Comparison of ENCODE assay signal across 10 cellular contexts in genomic region chr4:5887361-5888221, GRCh38. TPM values are rescaled to one million over a fixed set of nuclear protein-coding genes. Genes with fewer than 3 reads are reported as not detected.
DNase-seq lines count a peak whose midpoint lies in the region; ATAC-seq, FAIRE-seq and TF ChIP-seq lines count a peak whose summit lies in the region.
"Had no signal": no experiment of that assay in that cellular context is flagged by ENCODE, and none has a peak within 500 bp of the region (broad histone marks: within the 10 kb centered on the region; RNA-seq: fewer than 3 reads in every experiment).

No MANE protein-coding gene starts in this region.

- no peak overlapping the region for H2BK5ac ChIP-seq in IMR-90 (ENCODE audit: low read depth, low read length, poor library complexity, severe bottlenecking)

- H4K20me1 ChIP-seq in IMR-90 (ENCODE audit: insufficient read depth, low read length) (no peaks in the 10 kb centered on the region; the same call in none of the 2 replicates), astrocyte (ENCODE audit: insufficient read depth, low read length) (peaks cover 41% of the 10 kb centered on the region)

- no peak overlapping the region for H2BK15ac ChIP-seq in IMR-90 (ENCODE audit: low read depth, low read length)

- intact Hi-C loops in IMR-90 (cut with micrococcal nuclease): loop anchor here (5.0 kb wide), 1 partner anchor 180 kb away; the partner anchor contains the start of gene EVC2
- intact Hi-C loops in activated CD8-positive, alpha-beta T cell treated with anti-CD3 and anti-CD28 coated beads for 36 hours (cut with micrococcal nuclease): no loop called here

- H2AK5ac ChIP-seq in IMR-90 (ENCODE audit: low read depth, low read length): no peak overlapping the region

- H3K9me3 Mint-ChIP-seq in astrocyte (ENCODE audit: unreplicated experiment): no peaks in the 10 kb centered on the region
- peaks cover 8% of the 10 kb centered on the region for H3K9me3 Mint-ChIP-seq in stimulated activated memory B cell treated with anti-CD40 and anti-IgM and Interleukin-4, amounts not matched to agents 10 μg/mL and 1 μg/mL and 100 μg/mL, for 72 hours
- H3K9me3 Mint-ChIP-seq in activated CD8-positive, alpha-beta T cell treated with anti-CD3 and anti-CD28 coated beads for 36 hours: no peaks in the 10 kb centered on the region

- no peak overlapping the region for H4K5ac ChIP-seq in IMR-90 (ENCODE audit: low read depth, low read length)

- H3K9ac ChIP-seq in IMR-90 (ENCODE audit: low read depth, low read length) (no peak overlapping the region; the same call in 1 of the 2 replicates), astrocyte (ENCODE audit: low read length) (peak overlapping the region; percentile 66)

- peaks cover 25% of the 10 kb centered on the region for H3K27me3 Mint-ChIP-seq in astrocyte (ENCODE audit: low read depth, unreplicated experiment)
- peaks cover 73% of the 10 kb centered on the region for H3K27me3 Mint-ChIP-seq in stimulated activated memory B cell treated with anti-CD40 and anti-IgM and Interleukin-4, amounts not matched to agents 10 μg/mL and 1 μg/mL and 100 μg/mL, for 72 hours
- peaks cover 60% of the 10 kb centered on the region for H3K27me3 Mint-ChIP-seq in activated CD8-positive, alpha-beta T cell treated with anti-CD3 and anti-CD28 coated beads for 36 hours

- DNase-seq in IMR-90 (no peak), astrocyte (ENCODE audit: low read depth) (no peak), GM13976 (ENCODE audit: low spot score) (no peak), NOMO-1 treated with DMSO at 0.1 percent for 48 hours (lab: John Stamatoyannopoulos, UW; ENCODE audit: unreplicated experiment) (no peak)
- DNase-seq in activated CD8-positive, alpha-beta T cell treated with anti-CD3 and anti-CD28 coated beads for 36 hours: no peak
- no peak for DNase-seq in activated CD4-positive, CD25-positive, alpha-beta regulatory T cell (lab: John Stamatoyannopoulos, UW)
- DNase-seq: T-helper 1 cell had no signal

- no peak overlapping the region for H3K23ac ChIP-seq in IMR-90 (ENCODE audit: low read depth, low read length)

- H3K27ac ChIP-seq in IMR-90 (ENCODE audit: insufficient read depth, low read length) (no peak overlapping the region), astrocyte (ENCODE audit: low read depth, low read length) (no peak overlapping the region), layer of hippocampus (ENCODE audit: low read depth, low read length) (peak overlapping the region; percentile 10)

- H3K79me2 ChIP-seq in astrocyte (ENCODE audit: insufficient read depth, low read length): peaks cover 44% of the 10 kb centered on the region

- FAIRE-seq in astrocyte (lab: Jason Lieb, UNC): no peak

- H2AFZ ChIP-seq in IMR-90 (replicated peaks; ENCODE audit: low read length, poor library complexity): peak overlapping the region; percentile 64
- peak overlapping the region; percentile 71 for H2AFZ ChIP-seq in astrocyte (ENCODE audit: low read depth, low read length)

- no peak overlapping the region for H3K18ac ChIP-seq in IMR-90 (ENCODE audit: low read depth, low read length)

- CTCF ChIA-PET in IMR-90 (lab: Yijun Ruan, JAX): no interaction called here
- CTCF ChIA-PET in activated CD8-positive, alpha-beta T cell treated with anti-CD3 and anti-CD28 coated beads for 36 hours (lab: Charles Lee): no interaction called here

- no peak overlapping the region for H4K8ac ChIP-seq in IMR-90 (ENCODE audit: low read depth in 2 of 2, low read length in 2 of 2)

- dilution Hi-C loops in IMR-90 (cut with HindIII; ENCODE audit: low sequenced_read_pairs, unreplicated experiment): no loop called here

- no peaks in the 10 kb centered on the region for H3K9me1 ChIP-seq in IMR-90 (ENCODE audit: insufficient read depth, low read length)

- H3K4ac ChIP-seq in IMR-90 (ENCODE audit: low read depth, low read length): no peak overlapping the region

- H3K79me1 ChIP-seq in IMR-90 (ENCODE audit: low read depth in 1 of 2, low read length in 2 of 2): no peaks in the 10 kb centered on the region

- TF ChIP-seq CTCF in IMR-90 (conservative IDR thresholded peaks at IDR 0.05; ENCODE audit: low read depth, low read length) (no peak), astrocyte (IDR thresholded peaks at IDR 0.05; ENCODE audit: insufficient read depth, low read depth, low read length) (no peak), GM13976 (IDR thresholded peaks at IDR 0.05; ENCODE audit: borderline replicate concordance, control extremely low read depth, extremely low read depth, insufficient read depth, missing control alignments) (no peak)
- TF ChIP-seq CTCF in activated CD8-positive, alpha-beta T cell treated with anti-CD3 and anti-CD28 coated beads for 36 hours (IDR thresholded peaks at IDR 0.05): no peak

- H3K36me3 ChIP-seq in IMR-90 (ENCODE audit: control insufficient read depth, insufficient read depth, low read length) (no peaks in the 10 kb centered on the region), astrocyte (ENCODE audit: insufficient read depth, low read length) (no peaks in the 10 kb centered on the region)

- peak overlapping the region; percentile 90 for H3K4me3 Mint-ChIP-seq in astrocyte (ENCODE audit: unreplicated experiment)
- H3K4me3 Mint-ChIP-seq in stimulated activated memory B cell treated with anti-CD40 and anti-IgM and Interleukin-4, amounts not matched to agents 10 μg/mL and 1 μg/mL and 100 μg/mL, for 72 hours: no peak overlapping the region
- H3K4me3 Mint-ChIP-seq in activated CD8-positive, alpha-beta T cell treated with anti-CD3 and anti-CD28 coated beads for 36 hours: no peak overlapping the region
- H3K4me3 Mint-ChIP-seq: activated naive CD8-positive, alpha-beta T cell had no signal

- BruUV-seq in IMR-90 (replicated peaks; lab: Mats Ljungman, UMichigan): no TSS peak

- peak; percentile 39 for ATAC-seq in IMR-90 (ENCODE audit: low read depth)
- ATAC-seq in stimulated activated memory B cell treated with anti-CD40 and anti-IgM and Interleukin-4, amounts not matched to agents 10 μg/mL and 1 μg/mL and 100 μg/mL, for 72 hours: peak; percentile 37
- no peak for ATAC-seq in activated CD8-positive, alpha-beta T cell treated with anti-CD3 and anti-CD28 coated beads for 36 hours

- peaks cover 2% of the 10 kb centered on the region for H3K36me3 Mint-ChIP-seq in astrocyte (ENCODE audit: low read depth, unreplicated experiment)
- peaks cover 5% of the 10 kb centered on the region for H3K36me3 Mint-ChIP-seq in stimulated activated memory B cell treated with anti-CD40 and anti-IgM and Interleukin-4, amounts not matched to agents 10 μg/mL and 1 μg/mL and 100 μg/mL, for 72 hours
- no peaks in the 10 kb centered on the region for H3K36me3 Mint-ChIP-seq in activated CD8-positive, alpha-beta T cell treated with anti-CD3 and anti-CD28 coated beads for 36 hours (ENCODE audit: low read depth)
- H3K36me3 Mint-ChIP-seq: activated naive CD8-positive, alpha-beta T cell had no signal

- H3K4me1 ChIP-seq in IMR-90 (ENCODE audit: control insufficient read depth, insufficient read depth, low read length): no peaks in the 10 kb centered on the region
- H3K4me1 ChIP-seq in astrocyte (ENCODE audit: insufficient read depth, low read length): peaks cover 10% of the 10 kb centered on the region

- 6% methylated on average over 9 of the region's 70 CpGs; no CpG with 5 or more reads in 1 of the 2 experiments for WGBS in IMR-90 (ENCODE audit: extremely low coverage in 2 of 2, insufficient read length in 1 of 2), 2 experiments

- TF ChIP-seq RAD21 in IMR-90 (IDR thresholded peaks at IDR 0.05; ENCODE audit: low read length): no peak

- H3K27me3 ChIP-seq in IMR-90 (ENCODE audit: control insufficient read depth, insufficient read depth, low read length) (peaks cover 43% of the 10 kb centered on the region), astrocyte (ENCODE audit: insufficient read depth, low read length) (peaks cover 37% of the 10 kb centered on the region), layer of hippocampus (ENCODE audit: control insufficient read depth, insufficient read depth, low read length) (peaks cover 33% of the 10 kb centered on the region)

- H2AK9ac ChIP-seq in IMR-90 (replicated peaks; ENCODE audit: low read depth, low read length, poor library complexity): peak overlapping the region; percentile 7

- POLR2A ChIA-PET in IMR-90 (lab: Charles Lee; ENCODE audit: unreplicated experiment): no interaction called here
- POLR2A ChIA-PET in activated CD8-positive, alpha-beta T cell treated with anti-CD3 and anti-CD28 coated beads for 36 hours (lab: Charles Lee): no interaction called here

- no peak overlapping the region for H2BK120ac ChIP-seq in IMR-90 (ENCODE audit: low read depth, low read length)

- peak overlapping the region; percentile 81 for H3K27ac Mint-ChIP-seq in astrocyte (ENCODE audit: unreplicated experiment)
- H3K27ac Mint-ChIP-seq in stimulated activated memory B cell treated with anti-CD40 and anti-IgM and Interleukin-4, amounts not matched to agents 10 μg/mL and 1 μg/mL and 100 μg/mL, for 72 hours: no peak overlapping the region
- no peak overlapping the region for H3K27ac Mint-ChIP-seq in activated CD8-positive, alpha-beta T cell treated with anti-CD3 and anti-CD28 coated beads for 36 hours
- H3K27ac Mint-ChIP-seq: activated naive CD8-positive, alpha-beta T cell had no signal

- in situ Hi-C loops in IMR-90 (cut with MboI; ENCODE audit: low sequenced_read_pairs) (no loop called here), GM13976 (cut with MboI; ENCODE audit: low sequenced_read_pairs, unreplicated experiment) (no loop called here)

- no peak for TF ChIP-seq POLR2A in IMR-90 (IDR thresholded peaks at IDR 0.05; ENCODE audit: low read depth, low read length)

- no peak overlapping the region for H3K14ac ChIP-seq in IMR-90 (replicated peaks; ENCODE audit: low read depth, low read length)

- H4K91ac ChIP-seq in IMR-90 (ENCODE audit: insufficient read depth, low read depth, low read length): no peak overlapping the region

- peak overlapping the region; percentile 49 for H3K4me3 ChIP-seq in IMR-90 (ENCODE audit: insufficient read depth, low read depth, low read length)
- peak overlapping the region; percentile 66 for H3K4me3 ChIP-seq in astrocyte (ENCODE audit: insufficient read depth, low read depth, low read length)

- no peaks in the 10 kb centered on the region; the same call in 1 of the 2 replicates for H3K9me3 ChIP-seq in IMR-90 (ENCODE audit: control insufficient read depth, insufficient read depth, low read length)
- no peaks in the 10 kb centered on the region for H3K9me3 ChIP-seq in astrocyte (ENCODE audit: insufficient read depth, low read depth, low read length)

- H3K4me1 Mint-ChIP-seq in astrocyte (ENCODE audit: low read depth, unreplicated experiment): peaks cover 5% of the 10 kb centered on the region
- H3K4me1 Mint-ChIP-seq in stimulated activated memory B cell treated with anti-CD40 and anti-IgM and Interleukin-4, amounts not matched to agents 10 μg/mL and 1 μg/mL and 100 μg/mL, for 72 hours: peaks cover 6% of the 10 kb centered on the region
- H3K4me1 Mint-ChIP-seq in activated CD8-positive, alpha-beta T cell treated with anti-CD3 and anti-CD28 coated beads for 36 hours (ENCODE audit: low read depth): peaks cover 4% of the 10 kb centered on the region

- H2BK20ac ChIP-seq in IMR-90 (ENCODE audit: low read depth, low read length): no peak overlapping the region

- no peak overlapping the region for H3K56ac ChIP-seq in IMR-90 (ENCODE audit: extremely low read depth, insufficient read depth, low read length)

- H3K4me2 ChIP-seq in IMR-90 (ENCODE audit: low read depth, low read length) (peak overlapping the region; percentile 75; the same call in 1 of the 2 replicates), astrocyte (ENCODE audit: low read length) (peak overlapping the region; percentile 91)

RNA-seq across cellular contexts. Expression of gene CRMP1, which starts 5.3 kb away (rescaled TPM):
- 4.1 and 4.4 TPM in 2 replicates for total RNA-seq in IMR-90 (2012; rRNA removed)
- 6.8 and 7.4 TPM in 2 replicates for polyA plus RNA-seq in IMR-90 (2012; rRNA removed)
- polyA plus RNA-seq in IMR-90 (2012; cell fraction: cytosol; rRNA removed): 4.6 and 5.5 TPM in 2 replicates
- polyA plus RNA-seq in IMR-90 (2012; cell fraction: nucleus; rRNA removed; ENCODE audit: low replicate concordance): 3.6 and 5.0 TPM in 2 replicates
- 59.6 and 67.4 TPM in 2 replicates for total RNA-seq in astrocyte
- not detected for total RNA-seq in activated CD8-positive, alpha-beta T cell treated with anti-CD3 and anti-CD28 coated beads for 36 hours

Comparison
In these comparisons a context has a peak if more than half of its experiments do, and no peak if none do; other contexts are left out.
1. RNA of gene CRMP1, which starts 5.3 kb away (total RNA-seq): 59.6 to 67.4 TPM in astrocyte; 4.1 to 4.4 TPM in IMR-90 and not detected in activated CD8-positive, alpha-beta T cell treated with anti-CD3 and anti-CD28 coated beads for 36 hours; every median in the first group is over 10 times any median in the second.